ENCODE assay signal across 1 cellular context in genomic region chr20:48538058-48538825, GRCh38.
TF ChIP-seq lines count a peak whose summit lies in the region.

No MANE protein-coding gene starts in this region.

TF ChIP-seq in HCT116, 20 proteins besides CTCF, POLR2A, EP300 and RAD21 (continued from another document):
- TF ChIP-seq TCF7L2 (IDR thresholded peaks at IDR 0.05; ENCODE audit: borderline replicate concordance, extremely low read depth, insufficient read depth, insufficient read length) (no peak), EZH2phosphoT487 (IDR thresholded peaks at IDR 0.05; ENCODE audit: borderline replicate concordance) (no peak)
